In genomic region chr17:42767512-42767911, GRCh38 we compare ENCODE assay signal across 27 cellular contexts. TPM values are rescaled to one million over a fixed set of nuclear protein-coding genes. Genes with fewer than 3 reads are reported as not detected.
"Had no signal": no experiment of that assay in that cellular context is flagged by ENCODE, and none has a peak within 500 bp of the region (broad histone marks: within the 10 kb centered on the region; RNA-seq: fewer than 3 reads in every experiment).

No MANE protein-coding gene starts in this region.

- H3K27me3 ChIP-seq: colonic mucosa had no signal

- DNase-seq: colonic mucosa; cortex of kidney; effector CD8-positive, alpha-beta T cell; effector memory CD8-positive, alpha-beta T cell; endodermal cell; foreskin melanocyte; gastrocnemius medialis; glutamatergic neuron; head of caudate nucleus; heart right ventricle; hippocampal formation; left cardiac atrium; left lung; left ventricle myocardium superior; lower lobe of right lung; mesenchymal stem cell; mucosa of descending colon; naive B cell had no signal

- H3K27ac Mint-ChIP-seq: dendritic cell treated with granulocyte-macrophage colony-stimulating factor and Interleukin-4, amounts not matched to agents 40 ng/mL and 50 ng/mL, for 4 days; endodermal cell; mesothelial cell of epicardium had no signal

- H3K4me1 ChIP-seq: colonic mucosa had no signal

- H3K4me3 ChIP-seq: colonic mucosa, esophagus muscularis mucosa, gastrocnemius medialis, heart right ventricle, left lung, lower lobe of right lung, mucosa of descending colon had no signal

- H3K36me3 Mint-ChIP-seq: mesothelial cell of epicardium, naive B cell had no signal

- ATAC-seq: effector memory CD8-positive, alpha-beta T cell; gastrocnemius medialis; heart right ventricle; left cardiac atrium; left lung; left ventricle myocardium superior; lower lobe of right lung; mucosa of descending colon had no signal

- H3K27ac ChIP-seq: colonic mucosa, esophagus muscularis mucosa, gastrocnemius medialis, heart right ventricle, left lung, lower lobe of right lung had no signal

- H3K9me3 Mint-ChIP-seq: dendritic cell treated with granulocyte-macrophage colony-stimulating factor and Interleukin-4, amounts not matched to agents 40 ng/mL and 50 ng/mL, for 4 days; effector memory CD8-positive, alpha-beta T cell; endodermal cell; mesothelial cell of epicardium had no signal

- H3K4me3 Mint-ChIP-seq: dendritic cell treated with granulocyte-macrophage colony-stimulating factor and Interleukin-4, amounts not matched to agents 40 ng/mL and 50 ng/mL, for 4 days; effector memory CD8-positive, alpha-beta T cell; endodermal cell; mesothelial cell of epicardium had no signal

- FAIRE-seq: endometrium, endothelial cell of umbilical vein, islet of Langerhans, keratinocyte had no signal

- H3K9me3 ChIP-seq: colonic mucosa, esophagus muscularis mucosa, gastrocnemius medialis, heart right ventricle, left lung, lower lobe of right lung, mucosa of descending colon had no signal

- H3K36me3 ChIP-seq: colonic mucosa, esophagus muscularis mucosa, gastrocnemius medialis, heart right ventricle, left lung, lower lobe of right lung had no signal

RNA-seq across cellular contexts. Expression of gene RAMP2, which starts 6.5 kb away (rescaled TPM):
- total RNA-seq: myocyte had no signal
- polyA plus RNA-seq: keratinocyte had no signal

RNA-seq across cellular contexts. Expression of gene WNK4, which starts 12.9 kb away (rescaled TPM):
- total RNA-seq: gastrocnemius medialis, left cardiac atrium, left ventricle myocardium superior, mesenteric fat pad, myocyte had no signal
